In genomic region chr17:9309216-9309615, GRCh38 we compare ENCODE assay signal across 18 cellular contexts.
DNase-seq lines count a peak whose midpoint lies in the region; TF ChIP-seq lines count a peak whose summit lies in the region.
"Had no signal": no experiment of that assay in that cellular context is flagged by ENCODE, and none has a peak within 500 bp of the region (broad histone marks: within the 10 kb centered on the region; RNA-seq: fewer than 3 reads in every experiment).

No MANE protein-coding gene starts in this region.

- H3K23me2 ChIP-seq in H9 (ENCODE audit: insufficient read length, low read depth, low read length, poor library complexity, severe bottlenecking): no peaks in the 10 kb centered on the region

- no peaks in the 10 kb centered on the region for H3K27me3 Mint-ChIP-seq in H9 (ENCODE audit: low read depth)

- no peak overlapping the region for H4K12ac ChIP-seq in trophoblast cell (ENCODE audit: low read depth, low read length)

- H3K4me3 ChIP-seq in WERI-Rb-1 (ENCODE audit: low read depth, low read length): no peak overlapping the region
- 0 out of 2 replicates have a peak overlapping the region, but pooled peaks have one; percentile 19 for H3K4me3 ChIP-seq in iPS-20b (ENCODE audit: low read length)
- no peak overlapping the region for H3K4me3 ChIP-seq in trophoblast cell (ENCODE audit: low read depth, low read length)
- H3K4me3 ChIP-seq: BLaER1 treated with 17β-estradiol and CSF1 and Interleukin-3, amounts not matched to agents 10 nM and 100 nM; HAP-1; Peyer's patch; SJSA1 had no signal

- no peak overlapping the region for H3K14ac ChIP-seq in H9 (ENCODE audit: insufficient read depth, low read length)
- H3K14ac ChIP-seq in trophoblast cell (ENCODE audit: low read length): no peak overlapping the region

- H3K23ac ChIP-seq in H9 (ENCODE audit: insufficient read length, low read depth, low read length) (no peak overlapping the region), trophoblast cell (ENCODE audit: low read length) (no peak overlapping the region)

- TF ChIP-seq CTCF in H9 (conservative IDR thresholded peaks at IDR 0.05): no peak
- no peak for TF ChIP-seq CTCF in WERI-Rb-1 (IDR thresholded peaks at IDR 0.05; ENCODE audit: low read depth, low read length)

- H3K27ac ChIP-seq in H9 (ENCODE audit: insufficient read length, low read depth, low read length) (peak overlapping the region; percentile 3), WERI-Rb-1 (no peak overlapping the region), iPS-20b (ENCODE audit: low read length) (no peak overlapping the region), trophoblast cell (ENCODE audit: low read depth, low read length) (peak overlapping the region; percentile 98)
- H3K27ac ChIP-seq: BLaER1 treated with 17β-estradiol and CSF1 and Interleukin-3, amounts not matched to agents 10 nM and 100 nM; Peyer's patch; SJSA1 had no signal

- H3K9me3 ChIP-seq in H9 (ENCODE audit: control insufficient read depth, low read depth, low read length) (no peaks in the 10 kb centered on the region), WERI-Rb-1 (ENCODE audit: severe bottlenecking) (no peaks in the 10 kb centered on the region), iPS-20b (ENCODE audit: insufficient read depth, low read depth, low read length) (no peaks in the 10 kb centered on the region), trophoblast cell (ENCODE audit: insufficient read depth, low read depth, low read length) (no peaks in the 10 kb centered on the region)
- H3K9me3 ChIP-seq: BLaER1 treated with 17β-estradiol and CSF1 and Interleukin-3, amounts not matched to agents 10 nM and 100 nM; HAP-1; Peyer's patch; SJSA1 had no signal

- H3K27me3 ChIP-seq in H9 (ENCODE audit: insufficient read depth, low read length) (no peaks in the 10 kb centered on the region), WERI-Rb-1 (ENCODE audit: insufficient read depth, low read depth, severe bottlenecking) (no peaks in the 10 kb centered on the region), iPS-20b (ENCODE audit: insufficient read depth, low read length) (no peaks in the 10 kb centered on the region), trophoblast cell (ENCODE audit: insufficient read depth, low read length) (no peaks in the 10 kb centered on the region)
- H3K27me3 ChIP-seq: BLaER1 treated with 17β-estradiol and CSF1 and Interleukin-3, amounts not matched to agents 10 nM and 100 nM; Peyer's patch; SJSA1 had no signal

- H3K79me1 ChIP-seq in H9 (ENCODE audit: insufficient read depth, low read depth, low read length, poor library complexity, severe bottlenecking) (no peaks in the 10 kb centered on the region), trophoblast cell (ENCODE audit: low read length) (peaks cover 15% of the 10 kb centered on the region)

- DNase-seq in H9 (no peak), WERI-Rb-1 (peak; percentile 9), trophoblast cell (peak in 1 of 2 donors; percentile 57), NCI-H1105 treated with DMSO at 0.1 percent for 48 hours (lab: John Stamatoyannopoulos, UW) (no peak), HPDE6-E6E7 (ENCODE audit: extremely low spot score) (no peak), NCI-H345 treated with DMSO at 0.1 percent for 48 hours (lab: John Stamatoyannopoulos, UW; ENCODE audit: unreplicated experiment) (no peak)
- DNase-seq: CD8-positive, alpha-beta T cell; DMS79; KG1; MV-4-11; NCI-H187 treated with DMSO at 0.1 percent for 48 hours; NCI-H345; NCI-H526 treated with DMSO at 0.1 percent for 48 hours; Peyer's patch had no signal

- no peak overlapping the region for H4K5ac ChIP-seq in H9 (ENCODE audit: insufficient read length, low read depth, low read length)

- H3K36me3 Mint-ChIP-seq in H9 (ENCODE audit: insufficient read depth in 1 of 3, low read depth in 3 of 3): no peaks in the 10 kb centered on the region; a peak in 1 of 7 replicates

- no peaks in the 10 kb centered on the region for H3K9me3 Mint-ChIP-seq in H9
- H3K9me3 Mint-ChIP-seq: CD8-positive, alpha-beta T cell had no signal

- H2AFZ ChIP-seq in H9 (ENCODE audit: low read length) (peak overlapping the region; percentile 14), trophoblast cell (ENCODE audit: insufficient read depth, low read length, poor library complexity) (no peak overlapping the region)

- H3K4me2 ChIP-seq in H9 (ENCODE audit: insufficient read depth, insufficient read length, low read length): no peak overlapping the region
- H3K4me2 ChIP-seq in trophoblast cell (ENCODE audit: low read length): no peak overlapping the region
- H3K4me2 ChIP-seq: BLaER1 treated with 17β-estradiol and CSF1 and Interleukin-3, amounts not matched to agents 10 nM and 100 nM had no signal

- H3K36me3 ChIP-seq in WERI-Rb-1: no peaks in the 10 kb centered on the region
- no peaks in the 10 kb centered on the region for H3K36me3 ChIP-seq in iPS-20b (ENCODE audit: insufficient read depth, low read depth, low read length)
- peaks cover 0 to 1% of the 10 kb centered on the region in 2 experiments for H3K36me3 ChIP-seq in trophoblast cell (ENCODE audit: control insufficient read depth in 1 of 2, insufficient read depth in 2 of 2, low read length in 2 of 2)
- H3K36me3 ChIP-seq: HAP-1, Peyer's patch, SJSA1 had no signal

- peaks cover 10% of the 10 kb centered on the region for H3K4me1 ChIP-seq in H9 (ENCODE audit: insufficient read depth, low read length)
- peaks cover 21% of the 10 kb centered on the region for H3K4me1 ChIP-seq in iPS-20b (ENCODE audit: insufficient read depth, low read length)
- peaks cover 14 to 21% of the 10 kb centered on the region in 2 experiments for H3K4me1 ChIP-seq in trophoblast cell (ENCODE audit: control insufficient read depth in 1 of 2, insufficient read depth in 2 of 2, low read length in 2 of 2)
- H3K4me1 ChIP-seq: BLaER1 treated with 17β-estradiol and CSF1 and Interleukin-3, amounts not matched to agents 10 nM and 100 nM; HAP-1; Peyer's patch; SJSA1 had no signal

- H2BK5ac ChIP-seq in H9 (ENCODE audit: insufficient read length, low read length) (no peak overlapping the region), trophoblast cell (ENCODE audit: low read depth, low read length, poor library complexity) (peak overlapping the region; percentile 12)

- H2AK5ac ChIP-seq in H9 (ENCODE audit: insufficient read length, low read length): no peak overlapping the region
- H2AK5ac ChIP-seq in trophoblast cell (ENCODE audit: low read length): no peak overlapping the region

- H3K9ac ChIP-seq in H9 (ENCODE audit: extremely low read depth, insufficient read length, low read length) (no peak overlapping the region), iPS-20b (ENCODE audit: low read depth, low read length) (peak overlapping the region; percentile 18; the same call in 1 of the 2 replicates), trophoblast cell (ENCODE audit: low read length) (no peak overlapping the region)
- H3K9ac ChIP-seq: BLaER1 treated with 17β-estradiol and CSF1 and Interleukin-3, amounts not matched to agents 10 nM and 100 nM had no signal

- no peak overlapping the region for H2BK12ac ChIP-seq in H9 (ENCODE audit: insufficient read length, low read depth, low read length)
- H2BK12ac ChIP-seq in trophoblast cell (ENCODE audit: low read length): peak overlapping the region; percentile 30

- no peak overlapping the region for H2BK20ac ChIP-seq in H9 (ENCODE audit: low read depth, low read length, poor library complexity, severe bottlenecking)

- H3K4me1 Mint-ChIP-seq in H9: peaks cover 31 to 37% of the 10 kb centered on the region in 2 experiments

- no peak overlapping the region for H2BK120ac ChIP-seq in H9 (ENCODE audit: low read depth, low read length, poor library complexity, severe bottlenecking)
- peak overlapping the region; percentile 58 for H2BK120ac ChIP-seq in trophoblast cell (ENCODE audit: insufficient read depth, low read length, poor library complexity)

- no CpG with 5 or more reads among the region's 6 CpGs for WGBS in H9 (ENCODE audit: extremely low coverage, insufficient read length, low lambda C conversion rate)
- no CpG with 5 or more reads among the region's 6 CpGs for WGBS in trophoblast cell (ENCODE audit: extremely low coverage, insufficient coverage, insufficient read length)

- H4K91ac ChIP-seq in H9 (ENCODE audit: insufficient read length, low read depth, low read length): no peak overlapping the region
- H4K91ac ChIP-seq in trophoblast cell (ENCODE audit: low read depth, low read length): peak overlapping the region; percentile 28

- H4K20me1 ChIP-seq in H9 (ENCODE audit: control insufficient read depth, insufficient read depth, insufficient read length): no peaks in the 10 kb centered on the region
- H4K20me1 ChIP-seq: BLaER1 treated with 17β-estradiol and CSF1 and Interleukin-3, amounts not matched to agents 10 nM and 100 nM had no signal

- H4K8ac ChIP-seq in H9 (replicated peaks; ENCODE audit: insufficient read length, low read depth, low read length): no peak overlapping the region
- H4K8ac ChIP-seq in trophoblast cell (ENCODE audit: low read depth, low read length): no peak overlapping the region

- H3K18ac ChIP-seq in H9 (ENCODE audit: insufficient read length, low read depth, low read length) (no peak overlapping the region), trophoblast cell (ENCODE audit: low read length) (no peak overlapping the region)

- H3K56ac ChIP-seq in H9 (ENCODE audit: insufficient read length, low read depth, low read length): no peak overlapping the region

- no peak overlapping the region for H2BK15ac ChIP-seq in H9 (ENCODE audit: low read depth, low read length)

- no peak overlapping the region for H3T11ph ChIP-seq in H9 (ENCODE audit: low read length)

- peak overlapping the region; percentile 10 to 95 (median 82); a peak in 4 of 7 replicates for H3K27ac Mint-ChIP-seq in H9
- H3K27ac Mint-ChIP-seq: CD8-positive, alpha-beta T cell had no signal

- H3K4ac ChIP-seq in H9 (ENCODE audit: low read depth, low read length) (no peak overlapping the region), trophoblast cell (ENCODE audit: low read depth, low read length) (no peak overlapping the region)

- H3K4me3 Mint-ChIP-seq in H9: no peak overlapping the region
- H3K4me3 Mint-ChIP-seq: CD8-positive, alpha-beta T cell had no signal

- H3K79me2 ChIP-seq in H9 (ENCODE audit: insufficient read depth, low read length) (no peaks in the 10 kb centered on the region), trophoblast cell (ENCODE audit: control insufficient read depth, insufficient read depth, low read length, poor library complexity) (no peaks in the 10 kb centered on the region)

Comparison
In these comparisons a context has a peak if more than half of its experiments do, and no peak if none do; other contexts are left out.
1. H3K27ac ChIP-seq: peak in H9 (single experiment) and trophoblast cell (single experiment); none in WERI-Rb-1 (single experiment) and iPS-20b (single experiment).